13 cellular contexts compared by ENCODE assay signal in genomic region chr19:42875881-42876280, GRCh38. TPM values are rescaled to one million over a fixed set of nuclear protein-coding genes. Genes with fewer than 3 reads are reported as not detected.
"Had no signal": no experiment of that assay in that cellular context is flagged by ENCODE, and none has a peak within 500 bp of the region (broad histone marks: within the 10 kb centered on the region; RNA-seq: fewer than 3 reads in every experiment).

No MANE protein-coding gene starts in this region.

RNA-seq across cellular contexts. Expression of gene PSG1, which starts 3.6 kb away (rescaled TPM):
- total RNA-seq: aorta; cardiac muscle cell; endothelial cell of umbilical vein; gastrocnemius medialis; heart left ventricle; left ventricle myocardium superior; mucosa of gallbladder; natural killer cell; right lobe of liver; spleen; T-helper 2 cell treated with Interferon-gamma antibody and Interleukin-4, amounts not matched to agents 100 ng/mL and 5 ng/mL, for 36 hours; testis had no signal

RNA-seq across cellular contexts. Expression of gene PSG6, which starts 41.8 kb away (rescaled TPM):
- total RNA-seq: aorta; cardiac muscle cell; dermis blood vessel endothelial cell; endothelial cell of umbilical vein; gastrocnemius medialis; heart left ventricle; left ventricle myocardium superior; mucosa of gallbladder; natural killer cell; right lobe of liver; spleen; T-helper 2 cell treated with Interferon-gamma antibody and Interleukin-4, amounts not matched to agents 100 ng/mL and 5 ng/mL, for 36 hours; testis had no signal
